ENCODE assay signal across 17 cellular contexts in genomic region chr7:73937014-73937413, GRCh38.
"Had no signal": no experiment of that assay in that cellular context is flagged by ENCODE, and none has a peak within 500 bp of the region (broad histone marks: within the 10 kb centered on the region; RNA-seq: fewer than 3 reads in every experiment).

No MANE protein-coding gene starts in this region.

- H3K4me3 ChIP-seq: left lung, lung, upper lobe of left lung had no signal

- H3K36me3 ChIP-seq: left lung, upper lobe of left lung had no signal

- H3K27me3 ChIP-seq: left lung, upper lobe of left lung had no signal

- H3K27ac ChIP-seq: left lung, upper lobe of left lung had no signal

- H3K4me1 ChIP-seq: left lung, upper lobe of left lung had no signal

- FAIRE-seq: endometrium had no signal

- ATAC-seq: left lung; naive thymus-derived CD4-positive, alpha-beta T cell; stimulated activated naive CD8-positive, alpha-beta T cell treated with anti-CD3 and anti-CD28 coated beads, Interleukin-15, Interleukin-2, amounts not matched to agents 100 U/mL and 50 U/mL, for 24 hours; T-cell had no signal

- DNase-seq: activated CD4-positive, alpha-beta T cell treated with anti-CD3 and anti-CD28 coated beads for 1 hour; activated gamma-delta T cell treated with Interleukin-2 at 50 U/mL for 16 hours; activated T-cell treated with anti-CD3 and anti-CD28 coated beads, Interleukin-2, amount 50 U/mL, for 1 hour; effector CD4-positive, alpha-beta T cell; foreskin melanocyte; glutamatergic neuron; hippocampal formation; kidney glomerular epithelial cell; left lung; naive thymus-derived CD4-positive, alpha-beta T cell; retina; stimulated activated CD4-positive, alpha-beta T cell treated with anti-CD3 and anti-CD28 coated beads, Interleukin-2, amount 100 ng/mL, for 48 hours; stimulated activated naive CD8-positive, alpha-beta T cell treated with anti-CD3 and anti-CD28 coated beads, Interleukin-15, Interleukin-2, amounts not matched to agents 100 U/mL and 50 U/mL, for 24 hours; T-cell; upper lobe of left lung had no signal
